ENCODE assay signal across 8 cellular contexts in the genomic region with DNA sequence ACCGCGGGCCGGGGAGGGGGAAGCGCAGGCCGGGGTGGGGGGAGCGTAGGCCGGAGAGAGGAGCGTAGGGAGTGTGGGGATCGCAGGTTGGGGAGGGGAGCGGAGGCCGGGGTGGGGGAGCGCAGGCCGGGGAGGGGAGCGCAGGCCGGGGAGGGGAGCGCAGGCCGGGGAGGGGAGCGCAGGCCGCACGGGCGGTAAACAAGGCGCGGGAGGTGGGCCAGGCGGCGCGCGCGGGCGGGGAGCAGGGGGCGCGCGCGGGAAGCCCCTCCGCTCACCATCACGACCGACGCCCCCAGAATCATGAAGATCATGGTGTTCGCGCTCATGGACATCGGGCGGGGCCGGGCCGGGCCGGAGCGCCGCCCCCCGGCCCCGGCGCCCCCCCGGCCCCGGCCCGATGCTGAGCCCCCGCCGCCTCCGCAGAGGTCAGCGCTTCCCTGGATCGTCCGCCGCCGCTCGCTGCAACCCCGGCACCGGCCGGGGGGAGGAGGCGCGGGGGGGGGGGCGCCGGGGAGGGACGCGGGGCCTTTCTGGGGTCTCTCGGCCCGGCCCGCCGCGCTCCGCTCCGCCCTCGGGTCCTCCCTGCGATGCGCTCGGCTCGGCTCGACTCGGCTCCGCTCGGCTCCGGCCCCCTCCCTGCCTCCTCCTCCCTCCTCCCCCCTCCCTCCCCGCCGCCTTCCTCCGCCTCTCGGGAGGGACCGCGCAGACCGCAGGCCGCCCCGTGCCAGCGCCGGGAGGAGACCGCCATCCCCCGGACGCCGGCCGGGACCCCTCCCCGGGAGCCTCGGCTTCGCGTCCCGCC. TPM values are rescaled to one million over a fixed set of nuclear protein-coding genes. Genes with fewer than 3 reads are reported as not detected.
DNase-seq lines count a peak whose midpoint lies in the region; TF ChIP-seq lines count a peak whose summit lies in the region.

A gene (minus strand): TSS at position 610 of the 802 bp plus-strand sequence. CDS start 278 bp downstream, at position 332.

- TF ChIP-seq CTCF in AG10803 (conservative IDR thresholded peaks at IDR 0.05; ENCODE audit: low read length) (no peak), ovary (IDR thresholded peaks at IDR 0.05) (no peak), testis (IDR thresholded peaks at IDR 0.05) (no peak)

- 1 to 2% (median 1%) methylated on average over 32 to 97 of the region's 108 CpGs for WGBS in ovary, 3 donors
- 0 to 2% methylated on average over 24 to 65 of the region's 108 CpGs for WGBS in testis, 2 donors

- peak within 1 kb of the TSS; percentile 69 for H3K4me3 ChIP-seq in AG10803 (ENCODE audit: low read length)
- peak within 1 kb of the TSS; percentile 57 for H3K4me3 ChIP-seq in ovary
- peak within 1 kb of the TSS; percentile 60 to 65 for H3K4me3 ChIP-seq in testis

- H3K27me3 ChIP-seq in ovary (no peaks in the 10 kb centered on the region), testis (no peaks in the 10 kb centered on the region)

- peaks cover 11% of the 10 kb centered on the region for H3K4me1 ChIP-seq in ovary (ENCODE audit: insufficient read depth)
- peaks cover 11% of the 10 kb centered on the region for H3K4me1 ChIP-seq in testis

- H3K36me3 ChIP-seq in ovary (no peaks in the 10 kb centered on the region), testis (ENCODE audit: low read depth, missing control alignments) (no peaks in the 10 kb centered on the region)

- TF ChIP-seq POLR2A in ovary (IDR thresholded peaks at IDR 0.05), result no peak
- TF ChIP-seq POLR2A in testis (IDR thresholded peaks at IDR 0.05), result no peak

- H3K27ac ChIP-seq in ovary (peak within 1 kb of the TSS; percentile 75 to 87), testis (peak within 1 kb of the TSS; percentile 77 to 82)

- DNase-seq in AG10803 (ENCODE audit: low read depth), result peak; percentile 73
- DNase-seq in NCI-H510A treated with DMSO at 0.1 percent for 48 hours (lab: John Stamatoyannopoulos, UW), result peak; percentile 93
- peak; percentile 59 for DNase-seq in activated naive CD4-positive, alpha-beta T cell treated with anti-CD3 and anti-CD28 coated beads, Interleukin-2, amount 50 U/mL, for 16 hours
- DNase-seq in head of caudate nucleus, result peak; percentile 51 to 94 (median 85)
- peak; percentile 85 to 91 (median 89) for DNase-seq in ovary
- DNase-seq in testis, result peak; percentile 84
- DNase-seq in SIG-M5 (lab: John Stamatoyannopoulos, UW), result no peak
- DNase-seq in GOT3 (lab: John Stamatoyannopoulos, UW), result no peak

- intact Hi-C loops in head of caudate nucleus (cut with DNase I), result no loop called here
- intact Hi-C loops in ovary (cut with DNase I), result no loop called here
- intact Hi-C loops in testis (cut with DNase I; ENCODE audit: low total_unique reads), result no loop called here

- H3K9me3 ChIP-seq in ovary (no peaks in the 10 kb centered on the region), testis (no peaks in the 10 kb centered on the region)

- no peak for TF ChIP-seq EP300 in ovary (IDR thresholded peaks at IDR 0.05)

RNA-seq across cellular contexts. Expression of the gene that starts here (rescaled TPM):
- 10 to 100 TPM in 3 of 7 donors, 1 to 10 TPM in 4; 6.2 to 20.8 (median 9.9) TPM for total RNA-seq in ovary
- 10 to 100 TPM in 1 of 2 donors, not detected in 1; 30.3 TPM for polyA plus RNA-seq in ovary
- total RNA-seq in testis, result 1 to 10 TPM; 3.6 to 6.3 TPM
- 4.3 TPM for polyA plus RNA-seq in testis (ENCODE audit: insufficient read depth, low read depth, low replicate concordance)

Comparison
In these comparisons a context has a peak if more than half of its experiments do, and no peak if none do; other contexts are left out.
1. DNase-seq: peak in AG10803 (single experiment), NCI-H510A treated with DMSO at 0.1 percent for 48 hours (single experiment), activated naive CD4-positive, alpha-beta T cell treated with anti-CD3 and anti-CD28 coated beads, Interleukin-2, amount 50 U/mL, for 16 hours (single experiment), head of caudate nucleus (42 of 42), ovary (5 of 5) and testis (single experiment); none in SIG-M5 (single experiment) and GOT3 (single experiment).
2. Peak in every context shown above with its lines, with median percentiles within 50 percentile points of each other: H3K4me3 ChIP-seq.